Comparison of ENCODE assay signal across 22 cellular contexts in genomic region chr7:144386741-144387140, GRCh38. TPM values are rescaled to one million over a fixed set of nuclear protein-coding genes. Genes with fewer than 3 reads are reported as not detected.
A peak's percentile ranks its signal among the peaks of the same experiment; 100 is the strongest.
DNase-seq lines count a peak whose midpoint lies in the region; ATAC-seq, FAIRE-seq and TF ChIP-seq lines count a peak whose summit lies in the region.
"Had no signal": no experiment of that assay in that cellular context is flagged by ENCODE, and none has a peak within 500 bp of the region (broad histone marks: within the 10 kb centered on the region; RNA-seq: fewer than 3 reads in every experiment).

No MANE protein-coding gene starts in this region.

- H3K36me3 Mint-ChIP-seq in HFFc6 (ENCODE audit: low read depth), result no peaks in the 10 kb centered on the region
- H3K36me3 Mint-ChIP-seq: naive B cell had no signal

- H3K27ac Mint-ChIP-seq in HFFc6, result no peak overlapping the region

- no peaks in the 10 kb centered on the region for H3K36me3 ChIP-seq in A673 (ENCODE audit: insufficient read depth, low read length, poor library complexity, severe bottlenecking)
- H3K36me3 ChIP-seq in bronchial epithelial cell (ENCODE audit: control insufficient read depth, insufficient read depth, low read length), result no peaks in the 10 kb centered on the region
- H3K36me3 ChIP-seq in right lobe of liver, result no peaks in the 10 kb centered on the region
- H3K36me3 ChIP-seq: cardiac muscle cell, stomach, uterus had no signal

- POLR2A ChIA-PET in A673 (lab: Charles Lee; ENCODE audit: low non-redundant PET), result no interaction called here

- ATAC-seq in right lobe of liver, result no peak
- ATAC-seq: psoas muscle had no signal

- peaks cover 12% of the 10 kb centered on the region; the same call in 1 of the 2 replicates for H3K9me3 Mint-ChIP-seq in HFFc6
- H3K9me3 Mint-ChIP-seq: naive B cell had no signal

- CTCF ChIA-PET in A673 (lab: Charles Lee), result no interaction called here

- peaks cover 2% of the 10 kb centered on the region for H3K27me3 Mint-ChIP-seq in HFFc6 (ENCODE audit: insufficient read depth)
- H3K27me3 Mint-ChIP-seq: naive B cell had no signal

- H3K4me3 ChIP-seq in A673 (ENCODE audit: low read depth, low read length, poor library complexity, severe bottlenecking) (no peak overlapping the region), bronchial epithelial cell (ENCODE audit: low read depth, low read length) (no peak overlapping the region), right lobe of liver (no peak overlapping the region)
- H3K4me3 ChIP-seq: cardiac muscle cell, psoas muscle, stomach, uterus had no signal

- no peak overlapping the region for H3K27ac ChIP-seq in A673 (ENCODE audit: low read depth, low read length, poor library complexity, severe bottlenecking)
- H3K27ac ChIP-seq in right lobe of liver, result no peak overlapping the region
- H3K27ac ChIP-seq: cardiac muscle cell, psoas muscle, stomach, uterus had no signal

- no peaks in the 10 kb centered on the region for H3K9me3 ChIP-seq in A673 (ENCODE audit: low read depth, low read length, poor library complexity, severe bottlenecking)
- H3K9me3 ChIP-seq in right lobe of liver, result no peaks in the 10 kb centered on the region
- H3K9me3 ChIP-seq: psoas muscle, stomach, uterus had no signal

- intact Hi-C loops in A673 (cut with micrococcal nuclease; ENCODE audit: unreplicated experiment), result no loop called here
- intact Hi-C loops in right lobe of liver (cut with DNase I), result no loop called here

- no peak for TF ChIP-seq CTCF in A673 (conservative IDR thresholded peaks at IDR 0.05; ENCODE audit: low read depth, low read length)
- TF ChIP-seq CTCF in HFFc6 (IDR thresholded peaks at IDR 0.05), result no peak
- no peak for TF ChIP-seq CTCF in bronchial epithelial cell (IDR thresholded peaks at IDR 0.05; ENCODE audit: insufficient read depth, low read length, severe bottlenecking)
- TF ChIP-seq CTCF in GM20000 (IDR thresholded peaks at IDR 0.05; ENCODE audit: extremely low read depth, missing control alignments), result no peak
- TF ChIP-seq CTCF in right lobe of liver (IDR thresholded peaks at IDR 0.05), result no peak

- no TSS peak for BruUV-seq in A673 (replicated peaks; lab: Mats Ljungman, UMichigan)

- no peak for FAIRE-seq in bronchial epithelial cell (lab: Jason Lieb, UNC)
- FAIRE-seq: G401.6 had no signal

- DNase-seq in A673 (ENCODE audit: low spot score) (peak; percentile 25), HFFc6 (peak; percentile 8), bronchial epithelial cell (ENCODE audit: low read depth) (peak; percentile 13), kidney glomerular epithelial cell (lab: John Stamatoyannopoulos, UW) (peak; percentile 82), GM20000 (ENCODE audit: low spot score) (no peak), right lobe of liver (no peak), SHP77 treated with DMSO at 0.1 percent for 48 hours (lab: John Stamatoyannopoulos, UW) (no peak)
- no peak for DNase-seq in effector CD4-positive, alpha-beta T cell
- DNase-seq: effector memory CD4-positive, alpha-beta T cell; foreskin melanocyte; Kasumi-1; naive B cell; NCI-H1436; NCI-H2227 treated with DMSO at 0.1 percent for 48 hours; psoas muscle; stomach; uterus had no signal

- H3K4me1 ChIP-seq in A673 (ENCODE audit: insufficient read depth, low read length, poor library complexity, severe bottlenecking), result no peaks in the 10 kb centered on the region
- no peaks in the 10 kb centered on the region for H3K4me1 ChIP-seq in right lobe of liver
- H3K4me1 ChIP-seq: uterus had no signal

- no peak for TF ChIP-seq POLR2A in right lobe of liver (IDR thresholded peaks at IDR 0.05)

- H3K27me3 ChIP-seq in A673 (replicated peaks; ENCODE audit: insufficient read depth, low read depth, low read length, poor library complexity), result no peaks in the 10 kb centered on the region
- H3K27me3 ChIP-seq in bronchial epithelial cell (ENCODE audit: control insufficient read depth, insufficient read depth, low read length), result no peaks in the 10 kb centered on the region
- no peaks in the 10 kb centered on the region for H3K27me3 ChIP-seq in right lobe of liver
- H3K27me3 ChIP-seq: cardiac muscle cell, stomach, uterus had no signal

- peaks cover 6% of the 10 kb centered on the region; the same call in 1 of the 2 replicates for H3K4me1 Mint-ChIP-seq in HFFc6 (ENCODE audit: low read depth)

- H3K4me3 Mint-ChIP-seq in HFFc6, result no peak overlapping the region
- H3K4me3 Mint-ChIP-seq: naive B cell had no signal

RNA-seq across cellular contexts. Expression of gene NOBOX, which starts 16.8 kb away (rescaled TPM):
- total RNA-seq in A673 (2021) (not detected in 2 replicates), bronchial epithelial cell (not detected in 2 replicates), right lobe of liver (not detected)
- not detected for total RNA-seq in HFFc6 (2021; fragmentation: NEBNext Ultra II Directional; extraction: Animal tissue kit (Norgen Biotek cat#: 25700))
- total RNA-seq: activated CD8-positive, alpha-beta memory T cell treated with anti-CD3 and anti-CD28 coated beads for 36 hours; cardiac muscle cell; lower leg skin; psoas muscle; stomach; T-helper 1 cell treated with Interleukin-12 subunit alpha and Interleukin-12 subunit beta and Interleukin-4 antibody, amounts not matched to agents 30 ng/mL and 1 ng/mL, for 36 hours; uterus had no signal

RNA-seq across cellular contexts. Expression of gene ARHGEF5, which starts 31.5 kb away (rescaled TPM):
- total RNA-seq in A673 (2021), result 9.3 and 9.5 TPM in 2 replicates
- total RNA-seq in HFFc6 (2021; fragmentation: NEBNext Ultra II Directional; extraction: Animal tissue kit (Norgen Biotek cat#: 25700)), result not detected
- 10.5 and 14.3 TPM in 2 replicates for total RNA-seq in bronchial epithelial cell
- 10 to 100 TPM; 10.2 to 18.2 (median 15.0) TPM for total RNA-seq in right lobe of liver

Comparison
In these comparisons a context has a peak if more than half of its experiments do, and no peak if none do; other contexts are left out.
1. DNase-seq: peak in A673 (single experiment), HFFc6 (single experiment), bronchial epithelial cell (single experiment) and kidney glomerular epithelial cell (single experiment); none in GM20000 (single experiment), right lobe of liver (0 of 3), SHP77 treated with DMSO at 0.1 percent for 48 hours (single experiment) and effector CD4-positive, alpha-beta T cell (single experiment).